8 cellular contexts compared by ENCODE assay signal in genomic region chr1:42035830-42036604, GRCh38.
DNase-seq lines count a peak whose midpoint lies in the region; ATAC-seq and TF ChIP-seq lines count a peak whose summit lies in the region.

No MANE protein-coding gene starts in this region.

- H2BK20ac ChIP-seq in IMR-90 (ENCODE audit: low read depth, low read length): no peak overlapping the region

- H4K8ac ChIP-seq in IMR-90 (ENCODE audit: low read depth in 2 of 2, low read length in 2 of 2): peak overlapping the region; percentile 66 to 91

- CTCF ChIA-PET in IMR-90 (lab: Yijun Ruan, JAX): no interaction called here

- H3K14ac ChIP-seq in IMR-90 (replicated peaks; ENCODE audit: low read depth, low read length): peak overlapping the region; percentile 73; the same call in 1 of the 2 replicates

- no peaks in the 10 kb centered on the region for H3K9me2 ChIP-seq in OCI-LY1 (ENCODE audit: low read depth, low read length)

- H3K4me3 ChIP-seq in IMR-90 (ENCODE audit: insufficient read depth, low read depth, low read length) (peak overlapping the region; percentile 84), OCI-LY1 (ENCODE audit: low read depth, low read length, poor library complexity, severe bottlenecking) (peak overlapping the region; percentile 94), esophagus (ENCODE audit: low read depth in 1 of 2, low read length in 2 of 2) (peak overlapping the region; percentile 64 to 70), mucosa of rectum (ENCODE audit: low read length in 2 of 2) (peak overlapping the region; percentile 81 to 84)

- H4K20me1 ChIP-seq in IMR-90 (ENCODE audit: insufficient read depth, low read length) (no peaks in the 10 kb centered on the region), OCI-LY1 (ENCODE audit: insufficient read depth, low read length) (no peaks in the 10 kb centered on the region)

- H3K18ac ChIP-seq in IMR-90 (ENCODE audit: low read depth, low read length): no peak overlapping the region

- in situ Hi-C loops in IMR-90 (cut with MboI; ENCODE audit: low sequenced_read_pairs): no loop called here

- no peak overlapping the region for H2BK5ac ChIP-seq in IMR-90 (ENCODE audit: low read depth, low read length, poor library complexity, severe bottlenecking)

- H3K9me1 ChIP-seq in IMR-90 (ENCODE audit: insufficient read depth, low read length): no peaks in the 10 kb centered on the region

- H3K23ac ChIP-seq in IMR-90 (ENCODE audit: low read depth, low read length): peak overlapping the region; percentile 74

- H2AFZ ChIP-seq in IMR-90 (replicated peaks; ENCODE audit: low read length, poor library complexity) (peak overlapping the region; percentile 97), OCI-LY1 (ENCODE audit: low read length) (peak overlapping the region; percentile 90; the same call in 1 of the 2 replicates)

- H2AK5ac ChIP-seq in IMR-90 (ENCODE audit: low read depth, low read length): no peak overlapping the region

- TF ChIP-seq CTCF in IMR-90 (conservative IDR thresholded peaks at IDR 0.05; ENCODE audit: low read depth, low read length) (no peak), OCI-LY1 (IDR thresholded peaks at IDR 0.05; ENCODE audit: low read length) (no peak)

- intact Hi-C loops in IMR-90 (cut with micrococcal nuclease): loop anchor here (1.0 to 5.0 kb wide), 3 partner anchors 119 to 462 kb away; partner anchors contain the start of gene HIVEP3

- H2BK15ac ChIP-seq in IMR-90 (ENCODE audit: low read depth, low read length): no peak overlapping the region; the same call in 2 of the 3 replicates

- TF ChIP-seq RAD21 in IMR-90 (IDR thresholded peaks at IDR 0.05; ENCODE audit: low read length): no peak

- H3K27me3 ChIP-seq in IMR-90 (ENCODE audit: control insufficient read depth, insufficient read depth, low read length) (peaks cover 8% of the 10 kb centered on the region), OCI-LY1 (ENCODE audit: insufficient read depth, low read length) (peaks cover 8% of the 10 kb centered on the region; the same call in 1 of the 2 replicates), esophagus (ENCODE audit: control insufficient read depth in 1 of 2, insufficient read depth in 2 of 2, low read length in 2 of 2) (no peaks in the 10 kb centered on the region), mucosa of rectum (ENCODE audit: control insufficient read depth in 2 of 2, insufficient read depth in 2 of 2, low read length in 2 of 2) (peaks cover 0 to 2% of the 10 kb centered on the region in 2 donors)

- H3K4me2 ChIP-seq in IMR-90 (ENCODE audit: low read depth, low read length) (peak overlapping the region; percentile 86), OCI-LY1 (ENCODE audit: low read length) (peak overlapping the region; percentile 99)

- H3K9me3 ChIP-seq in IMR-90 (ENCODE audit: control insufficient read depth, insufficient read depth, low read length) (no peaks in the 10 kb centered on the region), OCI-LY1 (ENCODE audit: low read length) (no peaks in the 10 kb centered on the region), esophagus (ENCODE audit: control insufficient read depth in 2 of 2, insufficient read depth in 1 of 2, low read depth in 1 of 2, low read length in 1 of 2) (no peaks in the 10 kb centered on the region), mucosa of rectum (ENCODE audit: control insufficient read depth in 2 of 2, low read length in 2 of 2) (no peaks in the 10 kb centered on the region)

- H3K27ac ChIP-seq in IMR-90 (ENCODE audit: insufficient read depth, low read length): peak overlapping the region; percentile 41; the same call in 1 of the 2 replicates
- no peak overlapping the region for H3K27ac ChIP-seq in OCI-LY1 (ENCODE audit: low read depth, low read length, poor library complexity, severe bottlenecking)
- H3K27ac ChIP-seq in esophagus (ENCODE audit: low read depth in 2 of 2, low read length in 1 of 2): peak overlapping the region; percentile 40 to 58
- H3K27ac ChIP-seq in mucosa of rectum (ENCODE audit: low read depth in 2 of 2, low read length in 2 of 2): peak overlapping the region in 1 of 2 donors; percentile 16

- H3F3A ChIP-seq in OCI-LY1 (ENCODE audit: insufficient read depth, low read length): no peaks in the 10 kb centered on the region

- H3K56ac ChIP-seq in IMR-90 (ENCODE audit: extremely low read depth, insufficient read depth, low read length): no peak overlapping the region; the same call in 1 of the 2 replicates

- POLR2A ChIA-PET in IMR-90 (lab: Charles Lee; ENCODE audit: unreplicated experiment): interaction anchor here (0.6 kb wide), 1 partner anchor 107 kb away, joined by 3 read pairs; no protein-coding TSS in a partner anchor

- H3K4ac ChIP-seq in IMR-90 (ENCODE audit: low read depth, low read length): peak overlapping the region; percentile 79

- no TSS peak for BruUV-seq in IMR-90 (replicated peaks; lab: Mats Ljungman, UMichigan)

- dilution Hi-C loops in IMR-90 (cut with HindIII; ENCODE audit: low sequenced_read_pairs, unreplicated experiment): no loop called here

- no peak overlapping the region; the same call in 1 of the 2 replicates for H4K91ac ChIP-seq in IMR-90 (ENCODE audit: insufficient read depth, low read depth, low read length)

- peaks cover 5% of the 10 kb centered on the region for H3K4me1 ChIP-seq in IMR-90 (ENCODE audit: control insufficient read depth, insufficient read depth, low read length)
- peaks cover 8% of the 10 kb centered on the region for H3K4me1 ChIP-seq in OCI-LY1 (ENCODE audit: insufficient read depth, low read length, severe bottlenecking)
- H3K4me1 ChIP-seq in esophagus (ENCODE audit: control insufficient read depth in 2 of 2, insufficient read depth in 2 of 2, low read length in 1 of 2): peaks cover 3% of the 10 kb centered on the region in 2 donors
- H3K4me1 ChIP-seq in mucosa of rectum (ENCODE audit: control insufficient read depth in 2 of 2, insufficient read depth in 2 of 2, low read length in 2 of 2): peaks cover 7 to 17% of the 10 kb centered on the region in 2 donors

- H3K36me3 ChIP-seq in IMR-90 (ENCODE audit: control insufficient read depth, insufficient read depth, low read length): no peaks in the 10 kb centered on the region
- H3K36me3 ChIP-seq in OCI-LY1 (ENCODE audit: insufficient read depth, low read length): no peaks in the 10 kb centered on the region
- no peaks in the 10 kb centered on the region for H3K36me3 ChIP-seq in esophagus (ENCODE audit: control insufficient read depth in 2 of 2, insufficient read depth in 2 of 2, low read length in 1 of 2)
- H3K36me3 ChIP-seq in mucosa of rectum (ENCODE audit: control insufficient read depth in 2 of 2, insufficient read depth in 2 of 2, low read length in 2 of 2): no peaks in the 10 kb centered on the region

- WGBS in IMR-90 (ENCODE audit: extremely low coverage in 2 of 2, insufficient read length in 1 of 2), 2 experiments: 0% methylated on average over 8 of the region's 60 CpGs; no CpG with 5 or more reads in 1 of the 2 experiments
- 2% methylated on average over 29 to 60 of the region's 60 CpGs for WGBS in esophagus, 2 donors

- no peak overlapping the region; the same call in 1 of the 2 replicates for H4K5ac ChIP-seq in IMR-90 (ENCODE audit: low read depth, low read length)

- peak; percentile 95 for DNase-seq in DMS153 (lab: John Stamatoyannopoulos, UW)
- DNase-seq in IMR-90: peak; percentile 85
- peak; percentile 98 for DNase-seq in activated T-cell treated with anti-CD3 and anti-CD28 coated beads for 48 hours (ENCODE audit: low read depth)
- peak; percentile 99 for DNase-seq in stimulated activated CD8-positive, alpha-beta memory T cell treated with anti-CD3 and anti-CD28 coated beads, Interleukin-4, amount 100 ng/mL, for 24 hours (ENCODE audit: low read depth)

- H3K9ac ChIP-seq in IMR-90 (ENCODE audit: low read depth, low read length): peak overlapping the region; percentile 79
- peak overlapping the region; percentile 55 for H3K9ac ChIP-seq in OCI-LY1 (ENCODE audit: low read length)
- H3K9ac ChIP-seq in mucosa of rectum (ENCODE audit: low read depth in 1 of 2, low read length in 2 of 2): peak overlapping the region; percentile 63 to 75

- TF ChIP-seq POLR2A in IMR-90 (IDR thresholded peaks at IDR 0.05; ENCODE audit: low read depth, low read length): no peak

- H3K79me1 ChIP-seq in IMR-90 (ENCODE audit: low read depth in 1 of 2, low read length in 2 of 2): peaks cover 0 to 3% of the 10 kb centered on the region in 2 experiments; a peak in 2 of 4 replicates

- H2AK9ac ChIP-seq in IMR-90 (replicated peaks; ENCODE audit: low read depth, low read length, poor library complexity): peak overlapping the region; percentile 47

- peak overlapping the region; percentile 52; the same call in 1 of the 2 replicates for H2BK120ac ChIP-seq in IMR-90 (ENCODE audit: low read depth, low read length)

- H3K79me2 ChIP-seq in OCI-LY1 (ENCODE audit: insufficient read depth, low read length): no peaks in the 10 kb centered on the region

- ATAC-seq in GM21576 (IDR thresholded peaks at IDR 0.05; ENCODE audit: unreplicated experiment): peak; percentile 93
- peak; percentile 98 for ATAC-seq in IMR-90 (ENCODE audit: low read depth)

TF ChIP-seq in IMR-90, 13 proteins besides CTCF, POLR2A, EP300 and RAD21:
- TF ChIP-seq CHD1 (IDR thresholded peaks at IDR 0.05; ENCODE audit: low read depth, low read length) (no peak), MXI1 (IDR thresholded peaks at IDR 0.05; ENCODE audit: borderline replicate concordance, low read depth, low read length) (peak; percentile 10; the same call in 1 of the 2 replicates)
